Comparison of ENCODE assay signal across 11 cellular contexts in genomic region chr2:193348055-193348454, GRCh38.
DNase-seq lines count a peak whose midpoint lies in the region; ATAC-seq, FAIRE-seq and TF ChIP-seq lines count a peak whose summit lies in the region.
"Had no signal": no experiment of that assay in that cellular context is flagged by ENCODE, and none has a peak within 500 bp of the region (broad histone marks: within the 10 kb centered on the region; RNA-seq: fewer than 3 reads in every experiment).

No MANE protein-coding gene starts in this region.

- POLR2A ChIA-PET in CD4-positive, alpha-beta T cell (lab: Charles Lee) = interaction anchor here (0.6 kb wide), 1 partner anchor 611 kb away, joined by 3 read pairs; no protein-coding TSS in a partner anchor

- no peaks in the 10 kb centered on the region for H3K9me3 Mint-ChIP-seq in CD4-positive, alpha-beta T cell
- no peaks in the 10 kb centered on the region for H3K9me3 Mint-ChIP-seq in chondrocyte (ENCODE audit: low read depth)
- no peaks in the 10 kb centered on the region for H3K9me3 Mint-ChIP-seq in natural killer cell treated with Interleukin-12 subunit alpha and Interleukin-12 subunit beta and Interleukin-15 and Interleukin-18, amount 100 ng/mL, for 72 hours

- H3K36me3 Mint-ChIP-seq in CD4-positive, alpha-beta T cell (ENCODE audit: low read depth) = no peaks in the 10 kb centered on the region
- no peaks in the 10 kb centered on the region for H3K36me3 Mint-ChIP-seq in chondrocyte (ENCODE audit: low read depth)
- H3K36me3 Mint-ChIP-seq in natural killer cell treated with Interleukin-12 subunit alpha and Interleukin-12 subunit beta and Interleukin-15 and Interleukin-18, amount 100 ng/mL, for 72 hours = no peaks in the 10 kb centered on the region

- no peaks in the 10 kb centered on the region for H3K9me3 ChIP-seq in CD4-positive, alpha-beta T cell (ENCODE audit: control insufficient read depth, low read length)
- no peaks in the 10 kb centered on the region for H3K9me3 ChIP-seq in KOPT-K1 (ENCODE audit: insufficient read depth, low read length, poor library complexity, severe bottlenecking)
- no peaks in the 10 kb centered on the region for H3K9me3 ChIP-seq in vagina

- H3K27me3 Mint-ChIP-seq in CD4-positive, alpha-beta T cell = no peaks in the 10 kb centered on the region
- no peaks in the 10 kb centered on the region for H3K27me3 Mint-ChIP-seq in chondrocyte (ENCODE audit: low read depth)
- H3K27me3 Mint-ChIP-seq in natural killer cell treated with Interleukin-12 subunit alpha and Interleukin-12 subunit beta and Interleukin-15 and Interleukin-18, amount 100 ng/mL, for 72 hours = no peaks in the 10 kb centered on the region

- peaks cover 5% of the 10 kb centered on the region for H3K4me1 ChIP-seq in vagina

- FAIRE-seq in D721Med (lab: Jason Lieb, UNC) = no peak
- FAIRE-seq: G401.6 had no signal

- no peak for TF ChIP-seq CTCF in CD4-positive, alpha-beta T cell (IDR thresholded peaks at IDR 0.05)
- TF ChIP-seq CTCF in chondrocyte (IDR thresholded peaks at IDR 0.05) (no peak), D721Med (IDR thresholded peaks at IDR 0.05; ENCODE audit: insufficient read depth, missing control alignments) (no peak), vagina (IDR thresholded peaks at IDR 0.05) (no peak)

- H3K27me3 ChIP-seq in CD4-positive, alpha-beta T cell (ENCODE audit: control insufficient read depth, insufficient read depth, low read length) = no peaks in the 10 kb centered on the region
- H3K27me3 ChIP-seq in vagina = no peaks in the 10 kb centered on the region

- no peak for DNase-seq in CD4-positive, alpha-beta T cell
- no peak for DNase-seq in chondrocyte (ENCODE audit: low spot score)
- no peak for DNase-seq in natural killer cell treated with Interleukin-12 subunit alpha and Interleukin-12 subunit beta and Interleukin-15 and Interleukin-18, amount 100 ng/mL, for 72 hours (ENCODE audit: low spot score)
- DNase-seq in D721Med (ENCODE audit: insufficient read length, low spot score) = no peak
- DNase-seq in vagina (ENCODE audit: extremely low spot score in 2 of 2) = no peak
- DNase-seq: anterior cingulate cortex, foreskin melanocyte had no signal

- TF ChIP-seq POLR2A in vagina (IDR thresholded peaks at IDR 0.05) = no peak

- intact Hi-C loops in CD4-positive, alpha-beta T cell (cut with DNase I, micrococcal nuclease) = no loop called here
- intact Hi-C loops in vagina (cut with DNase I) = loop anchor here (5.0 kb wide), 1 partner anchor 1854 kb away; no protein-coding TSS in a partner anchor

- H3K36me3 ChIP-seq in KOPT-K1 (ENCODE audit: insufficient read depth, low read length) (no peaks in the 10 kb centered on the region), vagina (no peaks in the 10 kb centered on the region)

- ATAC-seq in CD4-positive, alpha-beta T cell (ENCODE audit: poor library complexity) = no peak
- no peak for ATAC-seq in natural killer cell treated with Interleukin-12 subunit alpha and Interleukin-12 subunit beta and Interleukin-15 and Interleukin-18, amount 100 ng/mL, for 72 hours
- ATAC-seq in HG03469 (IDR thresholded peaks at IDR 0.05; ENCODE audit: unreplicated experiment) (no peak), GM18517 (IDR thresholded peaks at IDR 0.05; ENCODE audit: unreplicated experiment) (no peak)

- H3K4me3 Mint-ChIP-seq in CD4-positive, alpha-beta T cell = peak overlapping the region; percentile 82
- H3K4me3 Mint-ChIP-seq in chondrocyte (ENCODE audit: unreplicated experiment) = peak overlapping the region; percentile 13
- H3K4me3 Mint-ChIP-seq in natural killer cell treated with Interleukin-12 subunit alpha and Interleukin-12 subunit beta and Interleukin-15 and Interleukin-18, amount 100 ng/mL, for 72 hours = peak overlapping the region; percentile 51

- CTCF ChIA-PET in CD4-positive, alpha-beta T cell (lab: Charles Lee) = no interaction called here

- H3K27ac ChIP-seq in CD4-positive, alpha-beta T cell (ENCODE audit: low read depth, low read length) = no peak overlapping the region
- H3K27ac ChIP-seq in KOPT-K1 (ENCODE audit: low read depth, low read length, poor library complexity, severe bottlenecking) = peak overlapping the region; percentile 57
- H3K27ac ChIP-seq in vagina = no peak overlapping the region

- H3K27ac Mint-ChIP-seq in CD4-positive, alpha-beta T cell = peak overlapping the region; percentile 47
- no peak overlapping the region for H3K27ac Mint-ChIP-seq in chondrocyte (ENCODE audit: unreplicated experiment)
- H3K27ac Mint-ChIP-seq in natural killer cell treated with Interleukin-12 subunit alpha and Interleukin-12 subunit beta and Interleukin-15 and Interleukin-18, amount 100 ng/mL, for 72 hours = no peak overlapping the region

- peaks cover 11% of the 10 kb centered on the region for H3K4me1 Mint-ChIP-seq in CD4-positive, alpha-beta T cell (ENCODE audit: low read depth)
- peaks cover 5% of the 10 kb centered on the region for H3K4me1 Mint-ChIP-seq in chondrocyte (ENCODE audit: low read depth)
- H3K4me1 Mint-ChIP-seq in natural killer cell treated with Interleukin-12 subunit alpha and Interleukin-12 subunit beta and Interleukin-15 and Interleukin-18, amount 100 ng/mL, for 72 hours (ENCODE audit: low read depth in 2 of 2) = peaks cover 0 to 8% of the 10 kb centered on the region in 2 donors

- H3K4me3 ChIP-seq in vagina = peak overlapping the region in 1 of 2 donors; percentile 25

Comparison
In these comparisons a context has a peak if more than half of its experiments do, and no peak if none do; other contexts are left out.
1. H3K4me3 Mint-ChIP-seq: peak in every context shown above with its lines; median percentile 82 in CD4-positive, alpha-beta T cell; 51 in natural killer cell treated with Interleukin-12 subunit alpha and Interleukin-12 subunit beta and Interleukin-15 and Interleukin-18, amount 100 ng/mL, for 72 hours; 13 in chondrocyte.